In genomic region chr17:61122356-61122913, GRCh38 we compare ENCODE assay signal across 28 cellular contexts.
"Had no signal": no experiment of that assay in that cellular context is flagged by ENCODE, and none has a peak within 500 bp of the region (broad histone marks: within the 10 kb centered on the region; RNA-seq: fewer than 3 reads in every experiment).

No MANE protein-coding gene starts in this region.

- H3K4me3 ChIP-seq: SK-N-MC had no signal

- H3K27ac ChIP-seq: SK-N-MC, VCaP had no signal

- FAIRE-seq: astrocyte, TTC549 had no signal

- H3K4me1 Mint-ChIP-seq: activated CD4-positive, alpha-beta memory T cell treated with anti-CD3 and anti-CD28 coated beads, Interleukin-2, amount 10 ng/mL, durations not matched to agents 7 days and 5 days; activated T-helper 17 cell treated with anti-CD3 and anti-CD28 coated beads, Interleukin-2, amount 50 U/mL, for 72 hours had no signal

- DNase-seq: activated CD4-positive, alpha-beta memory T cell treated with anti-CD3 and anti-CD28 coated beads, Interleukin-2, amount 10 ng/mL, durations not matched to agents 7 days and 5 days; activated CD4-positive, alpha-beta T cell treated with anti-CD3 and anti-CD28 coated beads for 36 hours; activated CD4-positive, alpha-beta T cell treated with anti-CD3 and anti-CD28 coated beads, Interleukin-2, amount 50 U/mL, for 1 hour; activated gamma-delta T cell; activated naive CD4-positive, alpha-beta T cell treated with anti-CD3 and anti-CD28 coated beads for 36 hours; activated T-cell treated with anti-CD3 and anti-CD28 coated beads for 4 hours; activated T-cell treated with anti-CD3 and anti-CD28 coated beads, Interleukin-2, amount 50 U/mL, for 48 hours; amygdala; Karpas-422; NCI-H146; NCI-H187 treated with DMSO at 0.1 percent for 48 hours; NCI-H2081 treated with DMSO at 0.1 percent for 48 hours; NCI-H345; NCI-H510A; NCI-H526 treated with DMSO at 0.1 percent for 48 hours; NCI-H82; RPMI8226; T-cell; T-helper 2 cell; T1000 had no signal

- H3K27ac Mint-ChIP-seq: activated CD4-positive, alpha-beta memory T cell treated with anti-CD3 and anti-CD28 coated beads, Interleukin-2, amount 10 ng/mL, durations not matched to agents 7 days and 5 days; activated CD4-positive, alpha-beta T cell treated with anti-CD3 and anti-CD28 coated beads for 36 hours; activated naive CD4-positive, alpha-beta T cell treated with anti-CD3 and anti-CD28 coated beads for 36 hours; activated naive CD8-positive, alpha-beta T cell; activated T-helper 17 cell treated with anti-CD3 and anti-CD28 coated beads, Interleukin-2, amount 50 U/mL, for 72 hours; T-cell had no signal

- H3K36me3 Mint-ChIP-seq: T-cell had no signal

- H3K9me3 Mint-ChIP-seq: activated naive CD4-positive, alpha-beta T cell treated with anti-CD3 and anti-CD28 coated beads for 36 hours had no signal

- ATAC-seq: activated CD4-positive, alpha-beta T cell treated with anti-CD3 and anti-CD28 coated beads for 36 hours; activated T-helper 17 cell treated with anti-CD3 and anti-CD28 coated beads, Interleukin-2, amount 50 U/mL, for 72 hours; Right ventricle myocardium inferior; T-cell had no signal

- H3K4me3 Mint-ChIP-seq: activated CD4-positive, alpha-beta memory T cell treated with anti-CD3 and anti-CD28 coated beads, Interleukin-2, amount 10 ng/mL, durations not matched to agents 7 days and 5 days; activated CD4-positive, alpha-beta T cell treated with anti-CD3 and anti-CD28 coated beads for 36 hours; activated naive CD4-positive, alpha-beta T cell treated with anti-CD3 and anti-CD28 coated beads for 36 hours; activated naive CD8-positive, alpha-beta T cell; activated T-helper 17 cell treated with anti-CD3 and anti-CD28 coated beads, Interleukin-2, amount 50 U/mL, for 72 hours; brain; T-cell had no signal

- H3K27me3 Mint-ChIP-seq: activated CD4-positive, alpha-beta memory T cell treated with anti-CD3 and anti-CD28 coated beads, Interleukin-2, amount 10 ng/mL, durations not matched to agents 7 days and 5 days; activated CD4-positive, alpha-beta T cell treated with anti-CD3 and anti-CD28 coated beads for 36 hours; activated naive CD8-positive, alpha-beta T cell; activated T-helper 17 cell treated with anti-CD3 and anti-CD28 coated beads, Interleukin-2, amount 50 U/mL, for 72 hours; brain; T-cell had no signal
